24 cellular contexts compared by ENCODE assay signal in genomic region chr14:50345891-50346422, GRCh38. TPM values are rescaled to one million over a fixed set of nuclear protein-coding genes. Genes with fewer than 3 reads are reported as not detected.
DNase-seq lines count a peak whose midpoint lies in the region; ATAC-seq and TF ChIP-seq lines count a peak whose summit lies in the region.
"Had no signal": no experiment of that assay in that cellular context is flagged by ENCODE, and none has a peak within 500 bp of the region (broad histone marks: within the 10 kb centered on the region; RNA-seq: fewer than 3 reads in every experiment).

No MANE protein-coding gene starts in this region.

- TF ChIP-seq POLR2A in IMR-90 (IDR thresholded peaks at IDR 0.05; ENCODE audit: low read depth, low read length) (no peak), thyroid gland (IDR thresholded peaks at IDR 0.05) (peak in 1 of 2 donors; percentile 21)

- TF ChIP-seq CTCF in IMR-90 (conservative IDR thresholded peaks at IDR 0.05; ENCODE audit: low read depth, low read length): no peak
- no peak for TF ChIP-seq CTCF in chondrocyte (IDR thresholded peaks at IDR 0.05)
- no peak for TF ChIP-seq CTCF in nephron (IDR thresholded peaks at IDR 0.05; ENCODE audit: unreplicated experiment in 3 of 3)
- no peak for TF ChIP-seq CTCF in thyroid gland (IDR thresholded peaks at IDR 0.05)

- BruUV-seq in IMR-90 (replicated peaks; lab: Mats Ljungman, UMichigan): no TSS peak

- H2BK15ac ChIP-seq in IMR-90 (ENCODE audit: low read depth, low read length): peak overlapping the region; percentile 64; the same call in 2 of the 3 replicates

- H3K9me3 ChIP-seq in IMR-90 (ENCODE audit: control insufficient read depth, insufficient read depth, low read length): no peaks in the 10 kb centered on the region
- H3K9me3 ChIP-seq in thyroid gland: no peaks in the 10 kb centered on the region
- H3K9me3 ChIP-seq: adrenal gland, SJCRH30 had no signal

- H3K27ac ChIP-seq in IMR-90 (ENCODE audit: insufficient read depth, low read length) (peak overlapping the region; percentile 77; the same call in 1 of the 2 replicates), thyroid gland (peak overlapping the region; percentile 48 to 71 (median 55))
- H3K27ac ChIP-seq: SJCRH30 had no signal

- H4K20me1 ChIP-seq in IMR-90 (ENCODE audit: insufficient read depth, low read length): no peaks in the 10 kb centered on the region

- H3K4me3 Mint-ChIP-seq in chondrocyte (ENCODE audit: unreplicated experiment) (no peak overlapping the region), nephron (no peak overlapping the region)
- H3K4me3 Mint-ChIP-seq: activated CD4-positive, alpha-beta memory T cell treated with anti-CD3 and anti-CD28 coated beads, Interleukin-2, amount 10 ng/mL, durations not matched to agents 7 days and 5 days; CD4-positive, CD25-positive, alpha-beta regulatory T cell; effector memory CD8-positive, alpha-beta T cell; natural killer cell treated with Interleukin-12 subunit alpha and Interleukin-12 subunit beta and Interleukin-15 and Interleukin-18, amount 100 ng/mL, for 72 hours; T-helper 17 cell had no signal

- DNase-seq in IMR-90: no peak
- DNase-seq in chondrocyte (ENCODE audit: low spot score): no peak
- no peak for DNase-seq in thyroid gland
- no peak for DNase-seq in NCI-H345 (lab: John Stamatoyannopoulos, UW)
- DNase-seq: activated CD4-positive, alpha-beta memory T cell treated with anti-CD3 and anti-CD28 coated beads, Interleukin-2, amount 10 ng/mL, durations not matched to agents 7 days and 5 days; activated T-cell treated with anti-CD3 and anti-CD28 coated beads for 4 hours; adrenal gland; CD4-positive, CD25-positive, alpha-beta regulatory T cell; central memory CD4-positive, alpha-beta T cell; effector memory CD8-positive, alpha-beta T cell; H7; midbrain; NCI-H1092; NCI-H2029 treated with DMSO at 0.1 percent for 48 hours; NK-92 treated with Interleukin-12 subunit alpha and Interleukin-12 subunit beta, amount 100 ng/mL, for 24 hours; SJCRH30; stimulated activated CD4-positive, alpha-beta T cell treated with anti-CD3 and anti-CD28 coated beads, Interleukin-4, amount 100 ng/mL, for 4 hours; T-helper 17 cell had no signal

- peak overlapping the region; percentile 70; the same call in 1 of the 2 replicates for H3K56ac ChIP-seq in IMR-90 (ENCODE audit: extremely low read depth, insufficient read depth, low read length)

- H3K36me3 ChIP-seq in IMR-90 (ENCODE audit: control insufficient read depth, insufficient read depth, low read length) (no peaks in the 10 kb centered on the region), thyroid gland (no peaks in the 10 kb centered on the region)
- H3K36me3 ChIP-seq: adrenal gland, SJCRH30 had no signal

- intact Hi-C loops in IMR-90 (cut with micrococcal nuclease): loop anchor here (2.0 kb wide), 1 partner anchor 51 kb away; the partner anchor contains the start of gene CDKL1
- intact Hi-C loops in thyroid gland (cut with DNase I): loop anchor here (10.0 kb wide), 1 partner anchor 49 kb away; the partner anchor contains the start of gene CDKL1

- H3K27ac Mint-ChIP-seq in chondrocyte (ENCODE audit: unreplicated experiment) (peak overlapping the region; percentile 80), nephron (peak overlapping the region; percentile 81 to 93 (median 87))
- H3K27ac Mint-ChIP-seq: activated CD4-positive, alpha-beta memory T cell treated with anti-CD3 and anti-CD28 coated beads, Interleukin-2, amount 10 ng/mL, durations not matched to agents 7 days and 5 days had no signal

- peak overlapping the region; percentile 85 for H3K18ac ChIP-seq in IMR-90 (ENCODE audit: low read depth, low read length)

- H3K4me3 ChIP-seq in IMR-90 (ENCODE audit: insufficient read depth, low read depth, low read length) (no peak overlapping the region), thyroid gland (replicated peaks in 1 of 3) (no peak overlapping the region)
- H3K4me3 ChIP-seq: adrenal gland, SJCRH30 had no signal

- peak overlapping the region; percentile 35 for H2BK5ac ChIP-seq in IMR-90 (ENCODE audit: low read depth, low read length, poor library complexity, severe bottlenecking)

- CTCF ChIA-PET in IMR-90 (lab: Yijun Ruan, JAX): no interaction called here

- no peak for ATAC-seq in IMR-90 (ENCODE audit: low read depth)
- no peak for ATAC-seq in HG03571 (IDR thresholded peaks at IDR 0.05; ENCODE audit: unreplicated experiment)
- ATAC-seq in GM19324 (IDR thresholded peaks at IDR 0.05; ENCODE audit: low FRiP score, unreplicated experiment): no peak
- ATAC-seq in GM21576 (IDR thresholded peaks at IDR 0.05; ENCODE audit: unreplicated experiment): no peak
- ATAC-seq: effector memory CD8-positive, alpha-beta T cell; natural killer cell treated with Interleukin-12 subunit alpha and Interleukin-12 subunit beta and Interleukin-15 and Interleukin-18, amount 100 ng/mL, for 72 hours; Panc1; T-helper 17 cell had no signal

- H3K36me3 Mint-ChIP-seq in chondrocyte (ENCODE audit: low read depth): no peaks in the 10 kb centered on the region
- H3K36me3 Mint-ChIP-seq in nephron (ENCODE audit: low read depth): no peaks in the 10 kb centered on the region
- H3K36me3 Mint-ChIP-seq: natural killer cell treated with Interleukin-12 subunit alpha and Interleukin-12 subunit beta and Interleukin-15 and Interleukin-18, amount 100 ng/mL, for 72 hours had no signal

- POLR2A ChIA-PET in IMR-90 (lab: Charles Lee; ENCODE audit: unreplicated experiment): no interaction called here

- no peak for TF ChIP-seq RAD21 in IMR-90 (IDR thresholded peaks at IDR 0.05; ENCODE audit: low read length)

- dilution Hi-C loops in IMR-90 (cut with HindIII; ENCODE audit: low sequenced_read_pairs, unreplicated experiment): no loop called here

- 10% methylated on average over 2 of the region's 6 CpGs; no CpG with 5 or more reads in 1 of the 2 experiments for WGBS in IMR-90 (ENCODE audit: extremely low coverage in 2 of 2, insufficient read length in 1 of 2), 2 experiments
- 31 to 40% methylated on average over 6 of the region's 6 CpGs for WGBS in thyroid gland, 2 donors

- H2BK120ac ChIP-seq in IMR-90 (ENCODE audit: low read depth, low read length): peak overlapping the region; percentile 97

- H3K23ac ChIP-seq in IMR-90 (ENCODE audit: low read depth, low read length): peak overlapping the region; percentile 97

- peaks cover 13% of the 10 kb centered on the region for H3K9me1 ChIP-seq in IMR-90 (ENCODE audit: insufficient read depth, low read length)

- H3K27me3 ChIP-seq in IMR-90 (ENCODE audit: control insufficient read depth, insufficient read depth, low read length) (no peaks in the 10 kb centered on the region), thyroid gland (no peaks in the 10 kb centered on the region)
- H3K27me3 ChIP-seq: adrenal gland, SJCRH30 had no signal

- peaks cover 26% of the 10 kb centered on the region for H3K4me1 ChIP-seq in IMR-90 (ENCODE audit: control insufficient read depth, insufficient read depth, low read length)
- peaks cover 34 to 43% of the 10 kb centered on the region in 2 donors for H3K4me1 ChIP-seq in thyroid gland

- H4K8ac ChIP-seq in IMR-90 (ENCODE audit: low read depth in 2 of 2, low read length in 2 of 2): peak overlapping the region; percentile 32 to 92; a peak in 3 of 4 replicates

- H3K27me3 Mint-ChIP-seq in chondrocyte (ENCODE audit: low read depth): no peaks in the 10 kb centered on the region
- no peaks in the 10 kb centered on the region for H3K27me3 Mint-ChIP-seq in nephron (ENCODE audit: low read depth)
- H3K27me3 Mint-ChIP-seq: activated CD4-positive, alpha-beta memory T cell treated with anti-CD3 and anti-CD28 coated beads, Interleukin-2, amount 10 ng/mL, durations not matched to agents 7 days and 5 days; CD4-positive, CD25-positive, alpha-beta regulatory T cell; effector memory CD8-positive, alpha-beta T cell; natural killer cell treated with Interleukin-12 subunit alpha and Interleukin-12 subunit beta and Interleukin-15 and Interleukin-18, amount 100 ng/mL, for 72 hours; T-helper 17 cell had no signal

- peak overlapping the region; percentile 69; the same call in 1 of the 2 replicates for H2AK5ac ChIP-seq in IMR-90 (ENCODE audit: low read depth, low read length)

- peak overlapping the region; percentile 97 for H2BK20ac ChIP-seq in IMR-90 (ENCODE audit: low read depth, low read length)

- peak overlapping the region; percentile 66 for H2AFZ ChIP-seq in IMR-90 (replicated peaks; ENCODE audit: low read length, poor library complexity)

- peak overlapping the region; percentile 93 for H3K14ac ChIP-seq in IMR-90 (replicated peaks; ENCODE audit: low read depth, low read length)

- no peak overlapping the region for H3K4me2 ChIP-seq in IMR-90 (ENCODE audit: low read depth, low read length)

- H2AK9ac ChIP-seq in IMR-90 (replicated peaks; ENCODE audit: low read depth, low read length, poor library complexity): peak overlapping the region; percentile 57

- in situ Hi-C loops in IMR-90 (cut with MboI; ENCODE audit: low sequenced_read_pairs): no loop called here

- peak overlapping the region; percentile 88 for H4K5ac ChIP-seq in IMR-90 (ENCODE audit: low read depth, low read length)

- no peak overlapping the region for H3K9ac ChIP-seq in IMR-90 (ENCODE audit: low read depth, low read length)

- H3K9me3 Mint-ChIP-seq in chondrocyte (ENCODE audit: low read depth) (no peaks in the 10 kb centered on the region), nephron (no peaks in the 10 kb centered on the region)
- H3K9me3 Mint-ChIP-seq: activated CD4-positive, alpha-beta memory T cell treated with anti-CD3 and anti-CD28 coated beads, Interleukin-2, amount 10 ng/mL, durations not matched to agents 7 days and 5 days; effector memory CD8-positive, alpha-beta T cell; natural killer cell treated with Interleukin-12 subunit alpha and Interleukin-12 subunit beta and Interleukin-15 and Interleukin-18, amount 100 ng/mL, for 72 hours had no signal

- H3K4me1 Mint-ChIP-seq in chondrocyte (ENCODE audit: low read depth) (peaks cover 65% of the 10 kb centered on the region), nephron (peaks cover 52% of the 10 kb centered on the region)

- H3K4ac ChIP-seq in IMR-90 (ENCODE audit: low read depth, low read length): peak overlapping the region; percentile 97

- H3K79me1 ChIP-seq in IMR-90 (ENCODE audit: low read depth in 1 of 2, low read length in 2 of 2): peaks cover 0 to 20% of the 10 kb centered on the region in 2 experiments; a peak in 1 of 4 replicates

- peak overlapping the region; percentile 95 for H4K91ac ChIP-seq in IMR-90 (ENCODE audit: insufficient read depth, low read depth, low read length)

RNA-seq across cellular contexts. Expression of gene DMAC2L, which starts 33.8 kb away (rescaled TPM):
- total RNA-seq in IMR-90 (2012; rRNA removed) (3.9 and 5.0 TPM in 2 replicates), chondrocyte (9.9 to 17.3 TPM (median 13.5 TPM) in 3 replicates), thyroid gland (10 to 100 TPM; 15.2 to 44.2 (median 32.8) TPM)
- 6.1 and 7.8 TPM in 2 replicates for polyA plus RNA-seq in IMR-90 (2012; rRNA removed)
- 2.2 and 9.5 TPM in 2 replicates for polyA plus RNA-seq in IMR-90 (2012; cell fraction: cytosol; rRNA removed)
- polyA plus RNA-seq in IMR-90 (2012; cell fraction: nucleus; rRNA removed; ENCODE audit: low replicate concordance): 6.2 and 11.8 TPM in 2 replicates

RNA-seq across cellular contexts. Expression of gene L2HGDH, which starts 33.9 kb away (rescaled TPM):
- total RNA-seq in IMR-90 (2012; rRNA removed): 3.8 and 5.0 TPM in 2 replicates
- polyA plus RNA-seq in IMR-90 (2012; rRNA removed): 2.8 and 3.1 TPM in 2 replicates
- 1.5 and 2.3 TPM in 2 replicates for polyA plus RNA-seq in IMR-90 (2012; cell fraction: cytosol; rRNA removed)
- 0.87 and 2.4 TPM in 2 replicates for polyA plus RNA-seq in IMR-90 (2012; cell fraction: nucleus; rRNA removed; ENCODE audit: low replicate concordance)
- 5.4 to 5.9 TPM (median 5.8 TPM) in 3 replicates for total RNA-seq in chondrocyte
- total RNA-seq in thyroid gland: 10 to 100 TPM in 2 of 4 donors, 1 to 10 TPM in 2; 8.7 to 10.9 (median 9.7) TPM

RNA-seq across cellular contexts. Expression of gene CDKL1, which starts 50.7 kb away (rescaled TPM):
- total RNA-seq in IMR-90 (2012; rRNA removed): 3.8 and 7.2 TPM in 2 replicates
- polyA plus RNA-seq in IMR-90 (2012; rRNA removed): 1.5 and 1.9 TPM in 2 replicates
- 0.75 and 0.87 TPM in 2 replicates for polyA plus RNA-seq in IMR-90 (2012; cell fraction: cytosol; rRNA removed)
- polyA plus RNA-seq in IMR-90 (2012; cell fraction: nucleus; rRNA removed; ENCODE audit: low replicate concordance): 1.0 and 5.3 TPM in 2 replicates
- total RNA-seq in chondrocyte: 8.4 to 15.7 TPM (median 9.4 TPM) in 3 replicates
- total RNA-seq in thyroid gland: 10 to 100 TPM; 18.6 to 37.9 (median 35.5) TPM
